Comparison of ENCODE assay signal across 26 cellular contexts in genomic region chr17:8522577-8522976, GRCh38.
"Had no signal": no experiment of that assay in that cellular context is flagged by ENCODE, and none has a peak within 500 bp of the region (broad histone marks: within the 10 kb centered on the region; RNA-seq: fewer than 3 reads in every experiment).

No MANE protein-coding gene starts in this region.

- H3K27ac Mint-ChIP-seq: naive thymus-derived CD4-positive, alpha-beta T cell; nephron; progenitor cell of endocrine pancreas had no signal

- H3K27me3 Mint-ChIP-seq: naive thymus-derived CD4-positive, alpha-beta T cell; progenitor cell of endocrine pancreas had no signal

- ATAC-seq: gastrocnemius medialis; left lung; naive thymus-derived CD4-positive, alpha-beta T cell; sciatic nerve; upper lobe of right lung had no signal

- H3K9me3 ChIP-seq: esophagus muscularis mucosa, gastrocnemius medialis, heart left ventricle, left lung, stomach, tibial nerve, upper lobe of right lung, vagina had no signal

- DNase-seq: effector memory CD4-positive, alpha-beta T cell; foreskin fibroblast; gastrocnemius medialis; heart left ventricle; kidney; left lung; mesendoderm; midbrain; naive thymus-derived CD4-positive, alpha-beta T cell; stimulated activated CD4-positive, alpha-beta T cell treated with anti-CD3 and anti-CD28 coated beads, Interleukin-12 subunit alpha, Interleukin-12 subunit beta, amount 100 ng/mL, for 4 hours; stimulated activated CD4-positive, alpha-beta T cell treated with anti-CD3 and anti-CD28 coated beads, Interleukin-1b, Interleukin-23, amount 100 ng/mL, for 48 hours; stimulated activated CD4-positive, alpha-beta T cell treated with anti-CD3 and anti-CD28 coated beads, Interleukin-4, amount 100 ng/mL, for 1 hour; stimulated activated CD8-positive, alpha-beta memory T cell treated with anti-CD3 and anti-CD28 coated beads, Interleukin-4, amount 100 ng/mL, for 48 hours; stimulated activated naive CD4-positive, alpha-beta T cell treated with Interleukin-2 at 50 U/mL for 16 hours; stomach; upper lobe of right lung had no signal

- H3K27me3 ChIP-seq: esophagus muscularis mucosa, gastrocnemius medialis, heart left ventricle, hepatocyte, left lung, neural progenitor cell, tibial nerve, upper lobe of right lung, vagina had no signal

- H3K4me1 ChIP-seq: esophagus muscularis mucosa, gastrocnemius medialis, heart left ventricle, left lung, neural progenitor cell, parathyroid adenoma, stomach, tibial nerve, upper lobe of right lung, vagina had no signal

- H3K4me1 Mint-ChIP-seq: nephron, neural progenitor cell had no signal

- H3K27ac ChIP-seq: esophagus muscularis mucosa, gastrocnemius medialis, heart left ventricle, hepatocyte, left lung, neural progenitor cell, parathyroid adenoma, stomach, tibial nerve, upper lobe of right lung, vagina had no signal

- H3K4me3 ChIP-seq: esophagus muscularis mucosa, gastrocnemius medialis, heart left ventricle, hepatocyte, left lung, neural progenitor cell, smooth muscle cell, stomach, tibial nerve, upper lobe of right lung, vagina had no signal

- H3K4me3 Mint-ChIP-seq: naive thymus-derived CD4-positive, alpha-beta T cell; nephron; neural progenitor cell had no signal
